1 cellular context compared by ENCODE assay signal in the genomic region with DNA sequence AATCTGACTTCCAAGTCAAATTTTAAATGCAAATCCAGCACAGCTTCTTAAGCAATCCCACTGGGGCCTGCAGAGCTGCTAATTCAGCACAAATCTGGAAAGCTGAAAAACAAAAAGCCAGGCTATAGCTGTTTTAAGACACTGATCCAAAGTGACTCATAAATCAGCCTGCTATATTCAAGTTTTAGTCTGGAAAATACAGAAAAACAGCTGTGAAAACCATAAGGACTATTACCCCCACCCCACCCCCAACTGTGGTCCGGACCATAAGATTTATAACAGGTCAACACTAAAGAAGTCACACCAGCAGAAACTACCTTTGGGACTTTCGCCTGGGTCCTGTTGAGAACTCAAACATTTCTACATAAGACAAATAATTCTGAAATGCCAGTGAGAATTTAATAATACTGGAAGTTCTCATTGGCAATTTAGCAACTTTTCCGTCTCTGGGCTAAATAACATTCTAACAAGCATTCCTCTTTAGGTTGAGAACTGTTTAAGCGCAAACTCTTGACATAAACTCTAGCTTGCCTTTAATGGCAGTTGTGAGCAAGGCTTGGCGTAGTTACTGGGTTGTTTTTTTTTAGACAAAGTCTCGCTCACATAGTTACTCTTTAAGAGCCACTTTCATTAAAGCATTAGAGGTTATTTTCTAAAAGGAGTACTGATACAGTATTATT.
A peak's percentile ranks its signal among the peaks of the same experiment; 100 is the strongest.
TF ChIP-seq lines count a peak whose summit lies in the region.

No MANE protein-coding gene starts in this region.

TF ChIP-seq in HEK293, 187 proteins besides CTCF, POLR2A, EP300 and RAD21 (continued from another document and continues in another):
- TF ChIP-seq KLF1 (tag by site-specific recombination; IDR thresholded peaks at IDR 0.05) (no peak), ZNF600 (tag by site-specific recombination; IDR thresholded peaks at IDR 0.05) (peak; percentile 67), ZNF292 (tag by site-specific recombination; IDR thresholded peaks at IDR 0.05; ENCODE audit: borderline replicate concordance, low read depth) (no peak), ZNF785 (tag by site-specific recombination; IDR thresholded peaks at IDR 0.05) (no peak), EGR2 (tag by site-specific recombination; IDR thresholded peaks at IDR 0.05; ENCODE audit: low read depth) (no peak), KLF10 (tag by site-specific recombination; IDR thresholded peaks at IDR 0.05) (peak; percentile 47; the same call in 1 of the 2 replicates), ZEB2 (tag by site-specific recombination; IDR thresholded peaks at IDR 0.05) (no peak), ZNF112 (tag by site-specific recombination; IDR thresholded peaks at IDR 0.05) (no peak), RBAK (tag by site-specific recombination; IDR thresholded peaks at IDR 0.05) (no peak), HOXD13 (CRISPR knock-in tag; IDR thresholded peaks at IDR 0.05; ENCODE audit: borderline replicate concordance) (no peak), ZNF555 (tag by site-specific recombination; conservative IDR thresholded peaks at IDR 0.05) (no peak), HOXC10 (CRISPR knock-in tag; IDR thresholded peaks at IDR 0.05) (no peak), ZNF16 (tag by site-specific recombination; IDR thresholded peaks at IDR 0.05; ENCODE audit: low read depth) (no peak), ZSCAN16 (tag by site-specific recombination; IDR thresholded peaks at IDR 0.05) (no peak), ZNF654 (tag by site-specific recombination; IDR thresholded peaks at IDR 0.05; ENCODE audit: low read depth) (no peak), MZF1 (tag by site-specific recombination; IDR thresholded peaks at IDR 0.05; ENCODE audit: borderline replicate concordance) (no peak), ZFHX2 (tag by site-specific recombination; conservative IDR thresholded peaks at IDR 0.05) (no peak), ZNF132 (tag by site-specific recombination; IDR thresholded peaks at IDR 0.05; ENCODE audit: borderline replicate concordance) (no peak), ZBTB20 (tag by site-specific recombination; IDR thresholded peaks at IDR 0.05) (no peak), ZNF391 (tag by site-specific recombination; IDR thresholded peaks at IDR 0.05; ENCODE audit: borderline replicate concordance, low read depth) (no peak), ZNF404 (tag by site-specific recombination; IDR thresholded peaks at IDR 0.05) (no peak), GLI2 (tag by site-specific recombination; IDR thresholded peaks at IDR 0.05; ENCODE audit: borderline replicate concordance, low read depth) (no peak), KLF8 (tag by site-specific recombination; IDR thresholded peaks at IDR 0.05) (no peak), SETDB1 (IDR thresholded peaks at IDR 0.05; ENCODE audit: insufficient read length, low read length) (no peak), ZNF239 (tag by site-specific recombination; IDR thresholded peaks at IDR 0.05) (no peak), ZNF37A (tag by site-specific recombination; IDR thresholded peaks at IDR 0.05) (no peak), ZNF146 (tag by site-specific recombination; IDR thresholded peaks at IDR 0.05) (no peak), HOXA7 (CRISPR knock-in tag; IDR thresholded peaks at IDR 0.05; ENCODE audit: borderline replicate concordance) (no peak), ZNF501 (tag by site-specific recombination; IDR thresholded peaks at IDR 0.05) (no peak), ZNF561 (tag by site-specific recombination; IDR thresholded peaks at IDR 0.05; ENCODE audit: borderline replicate concordance) (no peak)
- TF ChIP-seq, protein P1, sequence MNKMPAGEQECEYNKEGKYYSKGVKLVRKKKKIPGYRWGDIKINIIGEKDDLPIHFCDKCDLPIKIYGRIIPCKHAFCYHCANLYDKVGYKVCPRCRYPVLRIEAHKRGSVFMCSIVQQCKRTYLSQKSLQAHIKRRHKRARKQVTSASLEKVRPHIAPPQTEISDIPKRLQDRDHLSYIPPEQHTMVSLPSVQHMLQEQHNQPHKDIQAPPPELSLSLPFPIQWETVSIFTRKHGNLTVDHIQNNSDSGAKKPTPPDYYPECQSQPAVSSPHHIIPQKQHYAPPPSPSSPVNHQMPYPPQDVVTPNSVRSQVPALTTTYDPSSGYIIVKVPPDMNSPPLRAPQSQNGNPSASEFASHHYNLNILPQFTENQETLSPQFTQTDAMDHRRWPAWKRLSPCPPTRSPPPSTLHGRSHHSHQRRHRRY (tag by site-specific recombination; IDR thresholded peaks at IDR 0.05) = no peak
- TF ChIP-seq, protein P2, sequence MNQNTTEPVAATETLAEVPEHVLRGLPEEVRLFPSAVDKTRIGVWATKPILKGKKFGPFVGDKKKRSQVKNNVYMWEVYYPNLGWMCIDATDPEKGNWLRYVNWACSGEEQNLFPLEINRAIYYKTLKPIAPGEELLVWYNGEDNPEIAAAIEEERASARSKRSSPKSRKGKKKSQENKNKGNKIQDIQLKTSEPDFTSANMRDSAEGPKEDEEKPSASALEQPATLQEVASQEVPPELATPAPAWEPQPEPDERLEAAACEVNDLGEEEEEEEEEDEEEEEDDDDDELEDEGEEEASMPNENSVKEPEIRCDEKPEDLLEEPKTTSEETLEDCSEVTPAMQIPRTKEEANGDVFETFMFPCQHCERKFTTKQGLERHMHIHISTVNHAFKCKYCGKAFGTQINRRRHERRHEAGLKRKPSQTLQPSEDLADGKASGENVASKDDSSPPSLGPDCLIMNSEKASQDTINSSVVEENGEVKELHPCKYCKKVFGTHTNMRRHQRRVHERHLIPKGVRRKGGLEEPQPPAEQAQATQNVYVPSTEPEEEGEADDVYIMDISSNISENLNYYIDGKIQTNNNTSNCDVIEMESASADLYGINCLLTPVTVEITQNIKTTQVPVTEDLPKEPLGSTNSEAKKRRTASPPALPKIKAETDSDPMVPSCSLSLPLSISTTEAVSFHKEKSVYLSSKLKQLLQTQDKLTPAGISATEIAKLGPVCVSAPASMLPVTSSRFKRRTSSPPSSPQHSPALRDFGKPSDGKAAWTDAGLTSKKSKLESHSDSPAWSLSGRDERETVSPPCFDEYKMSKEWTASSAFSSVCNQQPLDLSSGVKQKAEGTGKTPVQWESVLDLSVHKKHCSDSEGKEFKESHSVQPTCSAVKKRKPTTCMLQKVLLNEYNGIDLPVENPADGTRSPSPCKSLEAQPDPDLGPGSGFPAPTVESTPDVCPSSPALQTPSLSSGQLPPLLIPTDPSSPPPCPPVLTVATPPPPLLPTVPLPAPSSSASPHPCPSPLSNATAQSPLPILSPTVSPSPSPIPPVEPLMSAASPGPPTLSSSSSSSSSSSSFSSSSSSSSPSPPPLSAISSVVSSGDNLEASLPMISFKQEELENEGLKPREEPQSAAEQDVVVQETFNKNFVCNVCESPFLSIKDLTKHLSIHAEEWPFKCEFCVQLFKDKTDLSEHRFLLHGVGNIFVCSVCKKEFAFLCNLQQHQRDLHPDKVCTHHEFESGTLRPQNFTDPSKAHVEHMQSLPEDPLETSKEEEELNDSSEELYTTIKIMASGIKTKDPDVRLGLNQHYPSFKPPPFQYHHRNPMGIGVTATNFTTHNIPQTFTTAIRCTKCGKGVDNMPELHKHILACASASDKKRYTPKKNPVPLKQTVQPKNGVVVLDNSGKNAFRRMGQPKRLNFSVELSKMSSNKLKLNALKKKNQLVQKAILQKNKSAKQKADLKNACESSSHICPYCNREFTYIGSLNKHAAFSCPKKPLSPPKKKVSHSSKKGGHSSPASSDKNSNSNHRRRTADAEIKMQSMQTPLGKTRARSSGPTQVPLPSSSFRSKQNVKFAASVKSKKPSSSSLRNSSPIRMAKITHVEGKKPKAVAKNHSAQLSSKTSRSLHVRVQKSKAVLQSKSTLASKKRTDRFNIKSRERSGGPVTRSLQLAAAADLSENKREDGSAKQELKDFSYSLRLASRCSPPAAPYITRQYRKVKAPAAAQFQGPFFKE (tag by site-specific recombination; IDR thresholded peaks at IDR 0.05; ENCODE audit: borderline replicate concordance) = no peak
- TF ChIP-seq, protein P3, sequence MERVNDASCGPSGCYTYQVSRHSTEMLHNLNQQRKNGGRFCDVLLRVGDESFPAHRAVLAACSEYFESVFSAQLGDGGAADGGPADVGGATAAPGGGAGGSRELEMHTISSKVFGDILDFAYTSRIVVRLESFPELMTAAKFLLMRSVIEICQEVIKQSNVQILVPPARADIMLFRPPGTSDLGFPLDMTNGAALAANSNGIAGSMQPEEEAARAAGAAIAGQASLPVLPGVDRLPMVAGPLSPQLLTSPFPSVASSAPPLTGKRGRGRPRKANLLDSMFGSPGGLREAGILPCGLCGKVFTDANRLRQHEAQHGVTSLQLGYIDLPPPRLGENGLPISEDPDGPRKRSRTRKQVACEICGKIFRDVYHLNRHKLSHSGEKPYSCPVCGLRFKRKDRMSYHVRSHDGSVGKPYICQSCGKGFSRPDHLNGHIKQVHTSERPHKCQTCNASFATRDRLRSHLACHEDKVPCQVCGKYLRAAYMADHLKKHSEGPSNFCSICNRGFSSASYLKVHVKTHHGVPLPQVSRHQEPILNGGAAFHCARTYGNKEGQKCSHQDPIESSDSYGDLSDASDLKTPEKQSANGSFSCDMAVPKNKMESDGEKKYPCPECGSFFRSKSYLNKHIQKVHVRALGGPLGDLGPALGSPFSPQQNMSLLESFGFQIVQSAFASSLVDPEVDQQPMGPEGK (tag by site-specific recombination; IDR thresholded peaks at IDR 0.05) = no peak
- TF ChIP-seq, protein P4, sequence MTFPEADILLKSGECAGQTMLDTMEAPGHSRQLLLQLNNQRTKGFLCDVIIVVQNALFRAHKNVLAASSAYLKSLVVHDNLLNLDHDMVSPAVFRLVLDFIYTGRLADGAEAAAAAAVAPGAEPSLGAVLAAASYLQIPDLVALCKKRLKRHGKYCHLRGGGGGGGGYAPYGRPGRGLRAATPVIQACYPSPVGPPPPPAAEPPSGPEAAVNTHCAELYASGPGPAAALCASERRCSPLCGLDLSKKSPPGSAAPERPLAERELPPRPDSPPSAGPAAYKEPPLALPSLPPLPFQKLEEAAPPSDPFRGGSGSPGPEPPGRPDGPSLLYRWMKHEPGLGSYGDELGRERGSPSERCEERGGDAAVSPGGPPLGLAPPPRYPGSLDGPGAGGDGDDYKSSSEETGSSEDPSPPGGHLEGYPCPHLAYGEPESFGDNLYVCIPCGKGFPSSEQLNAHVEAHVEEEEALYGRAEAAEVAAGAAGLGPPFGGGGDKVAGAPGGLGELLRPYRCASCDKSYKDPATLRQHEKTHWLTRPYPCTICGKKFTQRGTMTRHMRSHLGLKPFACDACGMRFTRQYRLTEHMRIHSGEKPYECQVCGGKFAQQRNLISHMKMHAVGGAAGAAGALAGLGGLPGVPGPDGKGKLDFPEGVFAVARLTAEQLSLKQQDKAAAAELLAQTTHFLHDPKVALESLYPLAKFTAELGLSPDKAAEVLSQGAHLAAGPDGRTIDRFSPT (tag by site-specific recombination; IDR thresholded peaks at IDR 0.05) = no peak
- TF ChIP-seq, protein P5, sequence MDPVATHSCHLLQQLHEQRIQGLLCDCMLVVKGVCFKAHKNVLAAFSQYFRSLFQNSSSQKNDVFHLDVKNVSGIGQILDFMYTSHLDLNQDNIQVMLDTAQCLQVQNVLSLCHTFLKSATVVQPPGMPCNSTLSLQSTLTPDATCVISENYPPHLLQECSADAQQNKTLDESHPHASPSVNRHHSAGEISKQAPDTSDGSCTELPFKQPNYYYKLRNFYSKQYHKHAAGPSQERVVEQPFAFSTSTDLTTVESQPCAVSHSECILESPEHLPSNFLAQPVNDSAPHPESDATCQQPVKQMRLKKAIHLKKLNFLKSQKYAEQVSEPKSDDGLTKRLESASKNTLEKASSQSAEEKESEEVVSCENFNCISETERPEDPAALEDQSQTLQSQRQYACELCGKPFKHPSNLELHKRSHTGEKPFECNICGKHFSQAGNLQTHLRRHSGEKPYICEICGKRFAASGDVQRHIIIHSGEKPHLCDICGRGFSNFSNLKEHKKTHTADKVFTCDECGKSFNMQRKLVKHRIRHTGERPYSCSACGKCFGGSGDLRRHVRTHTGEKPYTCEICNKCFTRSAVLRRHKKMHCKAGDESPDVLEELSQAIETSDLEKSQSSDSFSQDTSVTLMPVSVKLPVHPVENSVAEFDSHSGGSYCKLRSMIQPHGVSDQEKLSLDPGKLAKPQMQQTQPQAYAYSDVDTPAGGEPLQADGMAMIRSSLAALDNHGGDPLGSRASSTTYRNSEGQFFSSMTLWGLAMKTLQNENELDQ (tag by site-specific recombination; IDR thresholded peaks at IDR 0.05; ENCODE audit: low read depth) = no peak
- TF ChIP-seq, protein P6, sequence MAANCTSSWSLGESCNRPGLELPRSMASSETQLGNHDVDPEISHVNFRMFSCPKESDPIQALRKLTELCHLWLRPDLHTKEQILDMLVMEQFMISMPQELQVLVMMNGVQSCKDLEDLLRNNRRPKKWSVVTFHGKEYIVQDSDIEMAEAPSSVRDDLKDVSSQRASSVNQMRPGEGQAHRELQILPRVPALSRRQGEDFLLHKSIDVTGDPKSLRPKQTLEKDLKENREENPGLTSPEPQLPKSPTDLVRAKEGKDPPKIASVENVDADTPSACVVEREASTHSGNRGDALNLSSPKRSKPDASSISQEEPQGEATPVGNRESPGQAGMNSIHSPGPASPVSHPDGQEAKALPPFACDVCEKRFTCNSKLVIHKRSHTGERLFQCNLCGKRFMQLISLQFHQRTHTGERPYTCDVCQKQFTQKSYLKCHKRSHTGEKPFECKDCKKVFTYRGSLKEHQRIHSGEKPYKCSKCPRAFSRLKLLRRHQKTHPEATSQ (tag by site-specific recombination; IDR thresholded peaks at IDR 0.05) = no peak
- TF ChIP-seq, protein P7, sequence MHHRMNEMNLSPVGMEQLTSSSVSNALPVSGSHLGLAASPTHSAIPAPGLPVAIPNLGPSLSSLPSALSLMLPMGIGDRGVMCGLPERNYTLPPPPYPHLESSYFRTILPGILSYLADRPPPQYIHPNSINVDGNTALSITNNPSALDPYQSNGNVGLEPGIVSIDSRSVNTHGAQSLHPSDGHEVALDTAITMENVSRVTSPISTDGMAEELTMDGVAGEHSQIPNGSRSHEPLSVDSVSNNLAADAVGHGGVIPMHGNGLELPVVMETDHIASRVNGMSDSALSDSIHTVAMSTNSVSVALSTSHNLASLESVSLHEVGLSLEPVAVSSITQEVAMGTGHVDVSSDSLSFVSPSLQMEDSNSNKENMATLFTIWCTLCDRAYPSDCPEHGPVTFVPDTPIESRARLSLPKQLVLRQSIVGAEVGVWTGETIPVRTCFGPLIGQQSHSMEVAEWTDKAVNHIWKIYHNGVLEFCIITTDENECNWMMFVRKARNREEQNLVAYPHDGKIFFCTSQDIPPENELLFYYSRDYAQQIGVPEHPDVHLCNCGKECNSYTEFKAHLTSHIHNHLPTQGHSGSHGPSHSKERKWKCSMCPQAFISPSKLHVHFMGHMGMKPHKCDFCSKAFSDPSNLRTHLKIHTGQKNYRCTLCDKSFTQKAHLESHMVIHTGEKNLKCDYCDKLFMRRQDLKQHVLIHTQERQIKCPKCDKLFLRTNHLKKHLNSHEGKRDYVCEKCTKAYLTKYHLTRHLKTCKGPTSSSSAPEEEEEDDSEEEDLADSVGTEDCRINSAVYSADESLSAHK (tag by site-specific recombination; IDR thresholded peaks at IDR 0.05) = peak; percentile 91
- TF ChIP-seq, protein P8, sequence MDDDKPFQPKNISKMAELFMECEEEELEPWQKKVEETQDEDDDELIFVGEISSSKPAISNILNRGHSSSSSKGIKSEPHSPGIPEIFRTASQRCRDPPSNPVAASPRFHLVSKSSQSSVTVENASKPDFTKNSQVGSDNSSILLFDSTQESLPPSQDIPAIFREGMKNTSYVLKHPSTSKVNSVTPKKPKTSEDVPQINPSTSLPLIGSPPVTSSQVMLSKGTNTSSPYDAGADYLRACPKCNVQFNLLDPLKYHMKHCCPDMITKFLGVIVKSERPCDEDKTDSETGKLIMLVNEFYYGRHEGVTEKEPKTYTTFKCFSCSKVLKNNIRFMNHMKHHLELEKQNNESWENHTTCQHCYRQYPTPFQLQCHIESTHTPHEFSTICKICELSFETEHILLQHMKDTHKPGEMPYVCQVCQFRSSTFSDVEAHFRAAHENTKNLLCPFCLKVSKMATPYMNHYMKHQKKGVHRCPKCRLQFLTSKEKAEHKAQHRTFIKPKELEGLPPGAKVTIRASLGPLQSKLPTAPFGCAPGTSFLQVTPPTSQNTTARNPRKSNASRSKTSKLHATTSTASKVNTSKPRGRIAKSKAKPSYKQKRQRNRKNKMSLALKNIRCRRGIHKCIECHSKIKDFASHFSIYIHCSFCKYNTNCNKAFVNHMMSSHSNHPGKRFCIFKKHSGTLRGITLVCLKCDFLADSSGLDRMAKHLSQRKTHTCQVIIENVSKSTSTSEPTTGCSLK (tag by site-specific recombination; IDR thresholded peaks at IDR 0.05) = no peak
